In the genomic region with DNA sequence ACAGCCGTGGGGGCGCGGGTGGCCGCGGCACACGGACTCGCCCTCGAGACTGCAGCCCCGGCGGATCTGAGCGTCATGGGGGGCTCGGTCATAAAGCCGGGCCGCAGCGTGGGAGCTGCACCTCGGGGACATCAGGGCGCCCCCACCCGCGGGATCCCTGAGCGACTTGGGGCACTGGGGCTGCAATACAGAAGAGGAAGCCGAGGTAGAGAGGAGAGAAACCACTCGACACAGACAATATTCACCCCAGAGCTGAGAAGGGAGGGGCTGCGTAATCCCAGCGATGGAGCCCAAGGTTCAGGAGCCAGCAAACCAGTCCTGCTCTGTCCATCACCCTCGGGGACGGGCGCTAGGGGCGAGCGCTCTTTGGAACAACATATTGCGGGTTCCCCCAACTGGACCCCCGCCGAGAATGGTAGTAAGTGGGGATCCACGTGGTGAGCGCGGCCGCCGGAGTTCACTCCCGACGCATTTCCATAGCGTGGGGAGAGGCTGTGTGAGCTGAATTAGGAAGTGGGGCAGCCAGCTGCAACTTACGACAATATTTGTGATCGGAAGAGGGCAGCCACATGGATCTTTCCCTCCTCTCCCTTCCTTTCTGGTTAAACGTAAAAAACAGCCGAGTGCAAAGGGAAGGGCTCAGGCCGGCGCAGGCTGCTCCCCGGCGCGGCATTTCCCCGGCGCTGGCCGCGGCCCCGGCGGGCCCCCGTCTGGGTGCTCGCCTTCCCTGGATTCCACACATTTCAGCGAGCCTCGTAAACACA, we compare ENCODE assay signal across 1 cellular context.
TF ChIP-seq lines count a peak whose summit lies in the region.

No MANE protein-coding gene starts in this region.

TF ChIP-seq in HepG2, 621 proteins besides CTCF, POLR2A, EP300 and RAD21 (continued from another document):
- TF ChIP-seq, protein P1, sequence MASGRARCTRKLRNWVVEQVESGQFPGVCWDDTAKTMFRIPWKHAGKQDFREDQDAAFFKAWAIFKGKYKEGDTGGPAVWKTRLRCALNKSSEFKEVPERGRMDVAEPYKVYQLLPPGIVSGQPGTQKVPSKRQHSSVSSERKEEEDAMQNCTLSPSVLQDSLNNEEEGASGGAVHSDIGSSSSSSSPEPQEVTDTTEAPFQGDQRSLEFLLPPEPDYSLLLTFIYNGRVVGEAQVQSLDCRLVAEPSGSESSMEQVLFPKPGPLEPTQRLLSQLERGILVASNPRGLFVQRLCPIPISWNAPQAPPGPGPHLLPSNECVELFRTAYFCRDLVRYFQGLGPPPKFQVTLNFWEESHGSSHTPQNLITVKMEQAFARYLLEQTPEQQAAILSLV (CRISPR knock-in tag; IDR thresholded peaks at IDR 0.05; ENCODE audit: borderline replicate concordance), result no peak
- TF ChIP-seq ZNF709 (CRISPR knock-in tag; IDR thresholded peaks at IDR 0.05) (peak; percentile 56; the same call in 1 of the 2 replicates), REL (CRISPR knock-in tag; conservative IDR thresholded peaks at IDR 0.05) (0 out of 2 replicates have a peak, but pooled peaks have one; percentile 67), ZNF878 (CRISPR knock-in tag; IDR thresholded peaks at IDR 0.05) (no peak), MYC (CRISPR knock-in tag; IDR thresholded peaks at IDR 0.05; ENCODE audit: borderline replicate concordance) (peak; percentile 47; the same call in 1 of the 2 replicates), NFYB (CRISPR knock-in tag; IDR thresholded peaks at IDR 0.05) (no peak), FOXC1 (CRISPR knock-in tag; IDR thresholded peaks at IDR 0.05; ENCODE audit: borderline replicate concordance) (no peak), CCDC6 (CRISPR knock-in tag; IDR thresholded peaks at IDR 0.05) (no peak), FOXK1 (CRISPR knock-in tag; IDR thresholded peaks at IDR 0.05; ENCODE audit: borderline replicate concordance, low read depth) (no peak), ZNF430 (CRISPR knock-in tag; IDR thresholded peaks at IDR 0.05) (0 out of 2 replicates have a peak, but pooled peaks have one; percentile 5), EED (CRISPR knock-in tag; IDR thresholded peaks at IDR 0.05) (no peak), RBM22 (optimal IDR thresholded peaks at IDR 0.05; ENCODE audit: low read length) (no peak), HDAC6 (IDR thresholded peaks at IDR 0.05; ENCODE audit: low read depth, low read length) (no peak), ZFX (CRISPR knock-in tag; IDR thresholded peaks at IDR 0.05; ENCODE audit: low read depth) (peak; percentile 70), ZNF282 (IDR thresholded peaks at IDR 0.05; ENCODE audit: partially characterized antibody) (no peak), ZC3H13 (CRISPR knock-in tag; IDR thresholded peaks at IDR 0.05) (peak; percentile 35), ZFP62 (CRISPR knock-in tag; IDR thresholded peaks at IDR 0.05) (no peak), ZSCAN12 (CRISPR knock-in tag; IDR thresholded peaks at IDR 0.05) (no peak), GATA4 (IDR thresholded peaks at IDR 0.05; ENCODE audit: borderline replicate concordance, low read depth) (0 out of 2 replicates have a peak, but pooled peaks have one; percentile 18), ZNF329 (CRISPR knock-in tag; IDR thresholded peaks at IDR 0.05; ENCODE audit: low read depth) (no peak), FLYWCH1 (CRISPR knock-in tag; IDR thresholded peaks at IDR 0.05) (no peak), ZNF780A (CRISPR knock-in tag; IDR thresholded peaks at IDR 0.05) (0 out of 2 replicates have a peak, but pooled peaks have one; percentile 66), NFIC (IDR thresholded peaks at IDR 0.05; ENCODE audit: low read length) (no peak), ZNF776 (CRISPR knock-in tag; IDR thresholded peaks at IDR 0.05) (peak; percentile 56; the same call in 1 of the 2 replicates), ZZZ3 (CRISPR knock-in tag; IDR thresholded peaks at IDR 0.05; ENCODE audit: borderline replicate concordance) (no peak), DMAP1 (CRISPR knock-in tag; IDR thresholded peaks at IDR 0.05) (peak; percentile 58; the same call in 1 of the 2 replicates), SALL2 (CRISPR knock-in tag; IDR thresholded peaks at IDR 0.05) (no peak), PAF1 (CRISPR knock-in tag; IDR thresholded peaks at IDR 0.05) (no peak)
- TF ChIP-seq, protein P2, sequence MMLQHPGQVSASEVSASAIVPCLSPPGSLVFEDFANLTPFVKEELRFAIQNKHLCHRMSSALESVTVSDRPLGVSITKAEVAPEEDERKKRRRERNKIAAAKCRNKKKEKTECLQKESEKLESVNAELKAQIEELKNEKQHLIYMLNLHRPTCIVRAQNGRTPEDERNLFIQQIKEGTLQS (CRISPR knock-in tag; IDR thresholded peaks at IDR 0.05), result no peak
- TF ChIP-seq, protein P3, sequence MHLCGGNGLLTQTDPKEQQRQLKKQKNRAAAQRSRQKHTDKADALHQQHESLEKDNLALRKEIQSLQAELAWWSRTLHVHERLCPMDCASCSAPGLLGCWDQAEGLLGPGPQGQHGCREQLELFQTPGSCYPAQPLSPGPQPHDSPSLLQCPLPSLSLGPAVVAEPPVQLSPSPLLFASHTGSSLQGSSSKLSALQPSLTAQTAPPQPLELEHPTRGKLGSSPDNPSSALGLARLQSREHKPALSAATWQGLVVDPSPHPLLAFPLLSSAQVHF (CRISPR knock-in tag; IDR thresholded peaks at IDR 0.05), result no peak
- TF ChIP-seq, protein P4, sequence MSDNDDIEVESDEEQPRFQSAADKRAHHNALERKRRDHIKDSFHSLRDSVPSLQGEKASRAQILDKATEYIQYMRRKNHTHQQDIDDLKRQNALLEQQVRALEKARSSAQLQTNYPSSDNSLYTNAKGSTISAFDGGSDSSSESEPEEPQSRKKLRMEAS (IDR thresholded peaks at IDR 0.05), result peak; percentile 62
- TF ChIP-seq, protein P5, sequence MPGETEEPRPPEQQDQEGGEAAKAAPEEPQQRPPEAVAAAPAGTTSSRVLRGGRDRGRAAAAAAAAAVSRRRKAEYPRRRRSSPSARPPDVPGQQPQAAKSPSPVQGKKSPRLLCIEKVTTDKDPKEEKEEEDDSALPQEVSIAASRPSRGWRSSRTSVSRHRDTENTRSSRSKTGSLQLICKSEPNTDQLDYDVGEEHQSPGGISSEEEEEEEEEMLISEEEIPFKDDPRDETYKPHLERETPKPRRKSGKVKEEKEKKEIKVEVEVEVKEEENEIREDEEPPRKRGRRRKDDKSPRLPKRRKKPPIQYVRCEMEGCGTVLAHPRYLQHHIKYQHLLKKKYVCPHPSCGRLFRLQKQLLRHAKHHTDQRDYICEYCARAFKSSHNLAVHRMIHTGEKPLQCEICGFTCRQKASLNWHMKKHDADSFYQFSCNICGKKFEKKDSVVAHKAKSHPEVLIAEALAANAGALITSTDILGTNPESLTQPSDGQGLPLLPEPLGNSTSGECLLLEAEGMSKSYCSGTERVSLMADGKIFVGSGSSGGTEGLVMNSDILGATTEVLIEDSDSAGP (CRISPR knock-in tag; IDR thresholded peaks at IDR 0.05; ENCODE audit: borderline replicate concordance), result 0 out of 2 replicates have a peak, but pooled peaks have one; percentile 39
- TF ChIP-seq, protein P6, sequence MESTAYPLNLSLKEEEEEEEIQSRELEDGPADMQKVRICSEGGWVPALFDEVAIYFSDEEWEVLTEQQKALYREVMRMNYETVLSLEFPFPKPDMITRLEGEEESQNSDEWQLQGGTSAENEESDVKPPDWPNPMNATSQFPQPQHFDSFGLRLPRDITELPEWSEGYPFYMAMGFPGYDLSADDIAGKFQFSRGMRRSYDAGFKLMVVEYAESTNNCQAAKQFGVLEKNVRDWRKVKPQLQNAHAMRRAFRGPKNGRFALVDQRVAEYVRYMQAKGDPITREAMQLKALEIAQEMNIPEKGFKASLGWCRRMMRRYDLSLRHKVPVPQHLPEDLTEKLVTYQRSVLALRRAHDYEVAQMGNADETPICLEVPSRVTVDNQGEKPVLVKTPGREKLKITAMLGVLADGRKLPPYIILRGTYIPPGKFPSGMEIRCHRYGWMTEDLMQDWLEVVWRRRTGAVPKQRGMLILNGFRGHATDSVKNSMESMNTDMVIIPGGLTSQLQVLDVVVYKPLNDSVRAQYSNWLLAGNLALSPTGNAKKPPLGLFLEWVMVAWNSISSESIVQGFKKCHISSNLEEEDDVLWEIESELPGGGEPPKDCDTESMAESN (CRISPR knock-in tag; conservative IDR thresholded peaks at IDR 0.05), result 0 out of 2 replicates have a peak, but pooled peaks have one; percentile 78
- TF ChIP-seq, protein P7, sequence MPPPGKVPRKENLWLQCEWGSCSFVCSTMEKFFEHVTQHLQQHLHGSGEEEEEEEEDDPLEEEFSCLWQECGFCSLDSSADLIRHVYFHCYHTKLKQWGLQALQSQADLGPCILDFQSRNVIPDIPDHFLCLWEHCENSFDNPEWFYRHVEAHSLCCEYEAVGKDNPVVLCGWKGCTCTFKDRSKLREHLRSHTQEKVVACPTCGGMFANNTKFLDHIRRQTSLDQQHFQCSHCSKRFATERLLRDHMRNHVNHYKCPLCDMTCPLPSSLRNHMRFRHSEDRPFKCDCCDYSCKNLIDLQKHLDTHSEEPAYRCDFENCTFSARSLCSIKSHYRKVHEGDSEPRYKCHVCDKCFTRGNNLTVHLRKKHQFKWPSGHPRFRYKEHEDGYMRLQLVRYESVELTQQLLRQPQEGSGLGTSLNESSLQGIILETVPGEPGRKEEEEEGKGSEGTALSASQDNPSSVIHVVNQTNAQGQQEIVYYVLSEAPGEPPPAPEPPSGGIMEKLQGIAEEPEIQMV (CRISPR knock-in tag; IDR thresholded peaks at IDR 0.05; ENCODE audit: low read depth), result no peak
- TF ChIP-seq, protein P8, sequence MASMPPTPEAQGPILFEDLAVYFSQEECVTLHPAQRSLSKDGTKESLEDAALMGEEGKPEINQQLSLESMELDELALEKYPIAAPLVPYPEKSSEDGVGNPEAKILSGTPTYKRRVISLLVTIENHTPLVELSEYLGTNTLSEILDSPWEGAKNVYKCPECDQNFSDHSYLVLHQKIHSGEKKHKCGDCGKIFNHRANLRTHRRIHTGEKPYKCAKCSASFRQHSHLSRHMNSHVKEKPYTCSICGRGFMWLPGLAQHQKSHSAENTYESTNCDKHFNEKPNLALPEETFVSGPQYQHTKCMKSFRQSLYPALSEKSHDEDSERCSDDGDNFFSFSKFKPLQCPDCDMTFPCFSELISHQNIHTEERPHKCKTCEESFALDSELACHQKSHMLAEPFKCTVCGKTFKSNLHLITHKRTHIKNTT (CRISPR knock-in tag; IDR thresholded peaks at IDR 0.05), result no peak
- TF ChIP-seq, protein P9, sequence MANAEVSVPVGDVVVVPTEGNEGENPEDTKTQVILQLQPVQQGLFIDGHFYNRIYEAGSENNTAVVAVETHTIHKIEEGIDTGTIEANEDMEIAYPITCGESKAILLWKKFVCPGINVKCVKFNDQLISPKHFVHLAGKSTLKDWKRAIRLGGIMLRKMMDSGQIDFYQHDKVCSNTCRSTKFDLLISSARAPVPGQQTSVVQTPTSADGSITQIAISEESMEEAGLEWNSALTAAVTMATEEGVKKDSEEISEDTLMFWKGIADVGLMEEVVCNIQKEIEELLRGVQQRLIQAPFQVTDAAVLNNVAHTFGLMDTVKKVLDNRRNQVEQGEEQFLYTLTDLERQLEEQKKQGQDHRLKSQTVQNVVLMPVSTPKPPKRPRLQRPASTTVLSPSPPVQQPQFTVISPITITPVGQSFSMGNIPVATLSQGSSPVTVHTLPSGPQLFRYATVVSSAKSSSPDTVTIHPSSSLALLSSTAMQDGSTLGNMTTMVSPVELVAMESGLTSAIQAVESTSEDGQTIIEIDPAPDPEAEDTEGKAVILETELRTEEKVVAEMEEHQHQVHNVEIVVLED (CRISPR knock-in tag; IDR thresholded peaks at IDR 0.05; ENCODE audit: borderline replicate concordance), result no peak
- TF ChIP-seq, protein P10, sequence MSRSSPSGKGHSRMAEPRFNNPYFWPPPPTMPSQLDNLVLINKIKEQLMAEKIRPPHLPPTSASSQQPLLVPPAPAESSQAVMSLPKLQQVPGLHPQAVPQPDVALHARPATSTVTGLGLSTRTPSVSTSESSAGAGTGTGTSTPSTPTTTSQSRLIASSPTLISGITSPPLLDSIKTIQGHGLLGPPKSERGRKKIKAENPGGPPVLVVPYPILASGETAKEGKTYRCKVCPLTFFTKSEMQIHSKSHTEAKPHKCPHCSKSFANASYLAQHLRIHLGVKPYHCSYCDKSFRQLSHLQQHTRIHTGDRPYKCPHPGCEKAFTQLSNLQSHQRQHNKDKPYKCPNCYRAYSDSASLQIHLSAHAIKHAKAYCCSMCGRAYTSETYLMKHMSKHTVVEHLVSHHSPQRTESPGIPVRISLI (CRISPR knock-in tag; IDR thresholded peaks at IDR 0.05; ENCODE audit: borderline replicate concordance), result no peak
- TF ChIP-seq, protein P11, sequence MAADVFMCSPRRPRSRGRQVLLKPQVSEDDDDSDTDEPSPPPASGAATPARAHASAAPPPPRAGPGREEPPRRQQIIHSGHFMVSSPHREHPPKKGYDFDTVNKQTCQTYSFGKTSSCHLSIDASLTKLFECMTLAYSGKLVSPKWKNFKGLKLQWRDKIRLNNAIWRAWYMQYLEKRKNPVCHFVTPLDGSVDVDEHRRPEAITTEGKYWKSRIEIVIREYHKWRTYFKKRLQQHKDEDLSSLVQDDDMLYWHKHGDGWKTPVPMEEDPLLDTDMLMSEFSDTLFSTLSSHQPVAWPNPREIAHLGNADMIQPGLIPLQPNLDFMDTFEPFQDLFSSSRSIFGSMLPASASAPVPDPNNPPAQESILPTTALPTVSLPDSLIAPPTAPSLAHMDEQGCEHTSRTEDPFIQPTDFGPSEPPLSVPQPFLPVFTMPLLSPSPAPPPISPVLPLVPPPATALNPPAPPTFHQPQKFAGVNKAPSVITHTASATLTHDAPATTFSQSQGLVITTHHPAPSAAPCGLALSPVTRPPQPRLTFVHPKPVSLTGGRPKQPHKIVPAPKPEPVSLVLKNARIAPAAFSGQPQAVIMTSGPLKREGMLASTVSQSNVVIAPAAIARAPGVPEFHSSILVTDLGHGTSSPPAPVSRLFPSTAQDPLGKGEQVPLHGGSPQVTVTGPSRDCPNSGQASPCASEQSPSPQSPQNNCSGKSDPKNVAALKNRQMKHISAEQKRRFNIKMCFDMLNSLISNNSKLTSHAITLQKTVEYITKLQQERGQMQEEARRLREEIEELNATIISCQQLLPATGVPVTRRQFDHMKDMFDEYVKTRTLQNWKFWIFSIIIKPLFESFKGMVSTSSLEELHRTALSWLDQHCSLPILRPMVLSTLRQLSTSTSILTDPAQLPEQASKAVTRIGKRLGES (CRISPR knock-in tag; IDR thresholded peaks at IDR 0.05; ENCODE audit: borderline replicate concordance), result no peak
